ENCODE assay signal across 8 cellular contexts in genomic region chr2:26846334-26846863, GRCh38. TPM values are rescaled to one million over a fixed set of nuclear protein-coding genes. Genes with fewer than 3 reads are reported as not detected.
DNase-seq lines count a peak whose midpoint lies in the region; ATAC-seq and TF ChIP-seq lines count a peak whose summit lies in the region.

No MANE protein-coding gene starts in this region.

- H3K4me1 ChIP-seq in right lobe of liver: peaks cover 0 to 21% (median 3%) of the 10 kb centered on the region in 4 donors

- peak; percentile 91 to 97 (median 94) for ATAC-seq in right lobe of liver

- POLR2A ChIA-PET in activated CD4-positive, alpha-beta T cell treated with anti-CD3 and anti-CD28 coated beads, Interleukin-2, amount 10 ng/mL, durations not matched to agents 7 days and 5 days (lab: Charles Lee): no interaction called here

- H3K36me3 Mint-ChIP-seq in activated CD4-positive, alpha-beta T cell treated with anti-CD3 and anti-CD28 coated beads, Interleukin-2, amount 10 ng/mL, durations not matched to agents 7 days and 5 days (ENCODE audit: low read depth): no peaks in the 10 kb centered on the region

- H3K36me3 ChIP-seq in right lobe of liver: no peaks in the 10 kb centered on the region

- H3K4me3 ChIP-seq in right lobe of liver: no peak overlapping the region

- no peaks in the 10 kb centered on the region for H3K9me3 Mint-ChIP-seq in activated CD4-positive, alpha-beta T cell treated with anti-CD3 and anti-CD28 coated beads, Interleukin-2, amount 10 ng/mL, durations not matched to agents 7 days and 5 days

- TF ChIP-seq CTCF in right lobe of liver (IDR thresholded peaks at IDR 0.05): peak; percentile 65 to 85 (median 78)

- no peak for TF ChIP-seq POLR2A in right lobe of liver (IDR thresholded peaks at IDR 0.05)

- H3K27ac ChIP-seq in right lobe of liver: no peak overlapping the region

- H3K9me3 ChIP-seq in right lobe of liver: no peaks in the 10 kb centered on the region

- peak overlapping the region; percentile 40 for H3K4me3 Mint-ChIP-seq in activated CD4-positive, alpha-beta T cell treated with anti-CD3 and anti-CD28 coated beads, Interleukin-2, amount 10 ng/mL, durations not matched to agents 7 days and 5 days

- WGBS in right lobe of liver (ENCODE audit: insufficient coverage, low coverage, low lambda C conversion rate, missing lambda C conversion rate): 0% methylated on average over 9 of the region's 21 CpGs

- DNase-seq in C1 segment of cervical spinal cord (lab: John Stamatoyannopoulos, UW) (peak in 11 of 14 donors; percentile 47 to 84 (median 60)), HK-2 (ENCODE audit: unreplicated experiment) (peak; percentile 71), NCI-H526 treated with DMSO at 0.1 percent for 48 hours (lab: John Stamatoyannopoulos, UW) (peak; percentile 81), dermis blood vessel endothelial cell (peak; percentile 83), right lobe of liver (peak; percentile 70 to 76 (median 73)), cortex of kidney (lab: John Stamatoyannopoulos, UW) (no peak)
- peak; percentile 65 for DNase-seq in activated CD4-positive, alpha-beta T cell treated with anti-CD3 and anti-CD28 coated beads, Interleukin-2, amount 10 ng/mL, durations not matched to agents 7 days and 5 days
- DNase-seq in stimulated activated CD4-positive, alpha-beta T cell treated with anti-CD3 and anti-CD28 coated beads, TNF-alpha, amount 100 ng/mL, for 24 hours (ENCODE audit: low read depth in 3 of 3): peak; percentile 30 to 62 (median 37)

- intact Hi-C loops in right lobe of liver (cut with DNase I): loop anchor here (5.0 to 10.0 kb wide), 2 partner anchors 96 to 178 kb away; no protein-coding TSS in a partner anchor

- CTCF ChIA-PET in activated CD4-positive, alpha-beta T cell treated with anti-CD3 and anti-CD28 coated beads, Interleukin-2, amount 10 ng/mL, durations not matched to agents 7 days and 5 days (lab: Charles Lee): interaction anchor here (0.6 to 2.5 kb wide), 16 partner anchors 8 to 872 kb away, joined by 3 to 13 read pairs (median 3); partner anchors contain the start of gene AGBL5

- H3K27me3 ChIP-seq in right lobe of liver: peaks cover 0 to 28% of the 10 kb centered on the region in 2 donors

- H3K4me1 Mint-ChIP-seq in activated CD4-positive, alpha-beta T cell treated with anti-CD3 and anti-CD28 coated beads, Interleukin-2, amount 10 ng/mL, durations not matched to agents 7 days and 5 days: peaks cover 12% of the 10 kb centered on the region

- no peak overlapping the region for H3K27ac Mint-ChIP-seq in activated CD4-positive, alpha-beta T cell treated with anti-CD3 and anti-CD28 coated beads, Interleukin-2, amount 10 ng/mL, durations not matched to agents 7 days and 5 days

- peaks cover 51% of the 10 kb centered on the region for H3K27me3 Mint-ChIP-seq in activated CD4-positive, alpha-beta T cell treated with anti-CD3 and anti-CD28 coated beads, Interleukin-2, amount 10 ng/mL, durations not matched to agents 7 days and 5 days

RNA-seq across cellular contexts. Expression of gene DPYSL5, which starts 1.5 kb away (rescaled TPM):
- total RNA-seq in activated CD4-positive, alpha-beta T cell treated with anti-CD3 and anti-CD28 coated beads, Interleukin-2, amount 10 ng/mL, durations not matched to agents 7 days and 5 days: not detected
- total RNA-seq in dermis blood vessel endothelial cell (not detected in 2 replicates), right lobe of liver (not detected)
